6 cellular contexts compared by ENCODE assay signal in the genomic region with DNA sequence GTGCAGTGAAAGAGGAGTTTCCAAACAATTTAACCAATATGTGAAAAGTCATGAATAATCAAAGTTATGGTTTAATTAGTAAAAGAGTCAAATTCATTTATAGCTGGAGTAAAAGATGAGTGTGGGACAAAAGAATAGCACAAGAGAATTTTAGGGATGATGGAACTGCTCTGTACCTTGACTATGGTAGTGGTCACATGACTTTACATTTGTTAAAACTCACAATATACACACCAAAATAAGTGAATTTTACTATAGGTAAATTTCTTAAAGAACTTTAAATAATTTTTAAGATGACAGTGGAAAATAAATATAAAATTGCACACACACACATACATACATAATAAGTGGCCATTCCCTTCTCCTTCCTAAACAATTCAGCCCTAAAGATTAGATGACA. TPM values are rescaled to one million over a fixed set of nuclear protein-coding genes. Genes with fewer than 3 reads are reported as not detected.
"Had no signal": no experiment of that assay in that cellular context is flagged by ENCODE, and none has a peak within 500 bp of the region (broad histone marks: within the 10 kb centered on the region; RNA-seq: fewer than 3 reads in every experiment).

No MANE protein-coding gene starts in this region.

- FAIRE-seq: HepG2, HTR-8/SVneo had no signal

- H3K4me3 Mint-ChIP-seq: IgD-negative memory B cell had no signal

- H3K27ac Mint-ChIP-seq: IgD-negative memory B cell had no signal

- H3K36me3 Mint-ChIP-seq: IgD-negative memory B cell had no signal

- H3K4me1 Mint-ChIP-seq: IgD-negative memory B cell had no signal

- DNase-seq: IMR-90, KG1 had no signal

- H3K27ac ChIP-seq: HL-60 had no signal

- ATAC-seq: HepG2 had no signal

- H3K9me3 Mint-ChIP-seq: IgD-negative memory B cell had no signal

RNA-seq across cellular contexts. Expression of a gene that starts 13.6 kb away (rescaled TPM):
- polyA plus RNA-seq: IgD-negative memory B cell had no signal
